8 cellular contexts compared by ENCODE assay signal in genomic region chr17:80454557-80455327, GRCh38. TPM values are rescaled to one million over a fixed set of nuclear protein-coding genes. Genes with fewer than 3 reads are reported as not detected.
DNase-seq lines count a peak whose midpoint lies in the region; ATAC-seq, FAIRE-seq and TF ChIP-seq lines count a peak whose summit lies in the region.

No MANE protein-coding gene starts in this region.

- FAIRE-seq in pancreas (lab: Jason Lieb, UNC), result no peak

- no peaks in the 10 kb centered on the region for H3K27me3 ChIP-seq in pancreas
- H3K27me3 ChIP-seq in tibial artery, result no peaks in the 10 kb centered on the region

- DNase-seq in GM12864 (ENCODE audit: low read depth) (peak; percentile 88), NCI-H1105 treated with DMSO at 0.1 percent for 48 hours (lab: John Stamatoyannopoulos, UW) (peak; percentile 93), SKM-1 treated with dmso at 0.1 percent for 144 hours (lab: John Stamatoyannopoulos, UW; ENCODE audit: unreplicated experiment) (peak; percentile 88), Right ventricle myocardium superior (peak; percentile 98), pancreas (peak; percentile 96 to 99 (median 97)), tibial artery (peak; percentile 94 to 98)
- peak; percentile 92 for DNase-seq in activated naive CD8-positive, alpha-beta T cell treated with anti-CD3 and anti-CD28 coated beads, Interleukin-2, amount 50 U/mL, for 16 hours (ENCODE audit: low read depth, low spot score)

- TF ChIP-seq CTCF in GM12864 (IDR thresholded peaks at IDR 0.05; ENCODE audit: low read depth, low read length, missing control alignments), result no peak
- TF ChIP-seq CTCF in pancreas (IDR thresholded peaks at IDR 0.05), result no peak
- peak in 1 of 2 experiments; percentile 14 for TF ChIP-seq CTCF in tibial artery (IDR thresholded peaks at IDR 0.05)

- H3K9me3 ChIP-seq in pancreas (no peaks in the 10 kb centered on the region), tibial artery (no peaks in the 10 kb centered on the region)

- H3K27ac ChIP-seq in pancreas (peak overlapping the region; percentile 95 to 98 (median 96)), tibial artery (peak overlapping the region; percentile 98 to 99)

- intact Hi-C loops in Right ventricle myocardium superior (cut with DNase I) (no loop called here), pancreas (cut with DNase I) (no loop called here), tibial artery (cut with DNase I; ENCODE audit: low total_unique reads) (no loop called here)

- 0% methylated on average over 37 to 87 of the region's 87 CpGs for WGBS in pancreas, 2 donors

- peak overlapping the region; percentile 63 for H3K4me3 ChIP-seq in GM12864 (ENCODE audit: low read depth, low read length)
- H3K4me3 ChIP-seq in pancreas, result peak overlapping the region; percentile 61 to 89 (median 74)
- H3K4me3 ChIP-seq in tibial artery, result peak overlapping the region; percentile 73 to 82

- H3K36me3 ChIP-seq in pancreas, result no peaks in the 10 kb centered on the region
- H3K36me3 ChIP-seq in tibial artery, result no peaks in the 10 kb centered on the region

- H3K4me1 ChIP-seq in pancreas, result peaks cover 0 to 8% (median 4%) of the 10 kb centered on the region in 3 donors
- H3K4me1 ChIP-seq in tibial artery, result peaks cover 5 to 29% (median 25%) of the 10 kb centered on the region in 4 donors

- ATAC-seq in HG02678 (IDR thresholded peaks at IDR 0.05; ENCODE audit: unreplicated experiment) (peak; percentile 91), Right ventricle myocardium superior (ENCODE audit: poor library complexity) (peak; percentile 97), pancreas (peak; percentile 95 to 98 (median 96))

RNA-seq across cellular contexts. Expression of gene NPTX1, which starts 21.7 kb away (rescaled TPM):
- total RNA-seq in Right ventricle myocardium superior (not detected), pancreas (1 to 10 TPM in 1 of 6 donors, under 1 TPM in 4, not detected in 1; 0.04 to 1.1 (median 0.23) TPM)
- polyA plus RNA-seq in pancreas, result under 1 TPM; 0.05 to 0.19 TPM

RNA-seq across cellular contexts. Expression of gene ENDOV, which starts 39.8 kb away (rescaled TPM):
- total RNA-seq in Right ventricle myocardium superior (11.7 TPM), pancreas (10 to 100 TPM in 4 of 6 donors, 1 to 10 TPM in 2; 8.7 to 15.9 (median 11.6) TPM)
- 10 to 100 TPM; 16.0 to 20.4 TPM for polyA plus RNA-seq in pancreas

Comparison
In these comparisons a context has a peak if more than half of its experiments do, and no peak if none do; other contexts are left out.
1. Peak in every context shown above with its lines: DNase-seq, ATAC-seq, H3K4me3 ChIP-seq and H3K27ac ChIP-seq.